In genomic region chr12:96046543-96047137, GRCh38 we compare ENCODE assay signal across 13 cellular contexts. TPM values are rescaled to one million over a fixed set of nuclear protein-coding genes. Genes with fewer than 3 reads are reported as not detected.
DNase-seq lines count a peak whose midpoint lies in the region; ATAC-seq and TF ChIP-seq lines count a peak whose summit lies in the region.
"Had no signal": no experiment of that assay in that cellular context is flagged by ENCODE, and none has a peak within 500 bp of the region (broad histone marks: within the 10 kb centered on the region; RNA-seq: fewer than 3 reads in every experiment).

No MANE protein-coding gene starts in this region.

- H3K4me1 Mint-ChIP-seq in activated CD4-positive, alpha-beta T cell treated with anti-CD3 and anti-CD28 coated beads for 36 hours = peaks cover 58% of the 10 kb centered on the region
- peaks cover 41% of the 10 kb centered on the region for H3K4me1 Mint-ChIP-seq in stimulated activated effector memory CD8-positive, alpha-beta T cell treated with anti-CD3 and anti-CD28 coated beads, Interleukin-12 subunit alpha, Interleukin-12 subunit beta, amount 100 ng/mL, for 72 hours

- peaks cover 7% of the 10 kb centered on the region for H3K9me3 Mint-ChIP-seq in activated CD4-positive, alpha-beta T cell treated with anti-CD3 and anti-CD28 coated beads for 36 hours (ENCODE audit: low read depth)
- H3K9me3 Mint-ChIP-seq in stimulated activated effector memory CD8-positive, alpha-beta T cell treated with anti-CD3 and anti-CD28 coated beads, Interleukin-12 subunit alpha, Interleukin-12 subunit beta, amount 100 ng/mL, for 72 hours = peaks cover 5% of the 10 kb centered on the region

- CTCF ChIA-PET in activated CD4-positive, alpha-beta T cell treated with anti-CD3 and anti-CD28 coated beads for 36 hours (lab: Charles Lee) = interaction anchor here (1.6 to 1.7 kb wide), 2 partner anchors 11 to 168 kb away, joined by 5 to 6 read pairs; partner anchors contain the start of gene LTA4H

- H3K9me3 ChIP-seq in Peyer's patch = no peaks in the 10 kb centered on the region
- no peaks in the 10 kb centered on the region for H3K9me3 ChIP-seq in esophagus (ENCODE audit: control insufficient read depth in 2 of 2, insufficient read depth in 1 of 2, low read depth in 1 of 2, low read length in 1 of 2)
- H3K9me3 ChIP-seq: MG63 had no signal

- no peaks in the 10 kb centered on the region for H3K36me3 ChIP-seq in Peyer's patch
- H3K36me3 ChIP-seq in esophagus (ENCODE audit: control insufficient read depth in 2 of 2, insufficient read depth in 2 of 2, low read length in 1 of 2) = no peaks in the 10 kb centered on the region
- H3K36me3 ChIP-seq: MG63 had no signal

- DNase-seq in activated CD4-positive, alpha-beta T cell treated with anti-CD3 and anti-CD28 coated beads for 36 hours = no peak
- DNase-seq in activated CD4-positive, alpha-beta T cell treated with anti-CD3 and anti-CD28 coated beads, Interleukin-2, amount 50 U/mL, for 1 hour = no peak
- DNase-seq in Peyer's patch (no peak), DMS114 treated with DMSO at 0.1 percent for 48 hours (lab: John Stamatoyannopoulos, UW; ENCODE audit: unreplicated experiment) (no peak)
- no peak for DNase-seq in stimulated activated effector memory CD8-positive, alpha-beta T cell treated with anti-CD3 and anti-CD28 coated beads, Interleukin-12 subunit alpha, Interleukin-12 subunit beta, amount 100 ng/mL, for 72 hours (ENCODE audit: low spot score in 2 of 2)
- DNase-seq: left ventricle myocardium superior; MG63; NCI-H446 treated with DMSO at 0.1 percent for 48 hours; stimulated activated CD4-positive, alpha-beta T cell treated with anti-CD3 and anti-CD28 coated beads, Interleukin-4, amount 100 ng/mL, for 1 hour had no signal

- H3K27ac ChIP-seq in Peyer's patch (peak overlapping the region in 3 of 4 donors; percentile 21 to 61 (median 26)), esophagus (ENCODE audit: low read depth in 2 of 2, low read length in 1 of 2) (peak overlapping the region; percentile 94 to 96)

- TF ChIP-seq CTCF in Peyer's patch (IDR thresholded peaks at IDR 0.05) = no peak

- peak; percentile 28 for ATAC-seq in activated CD4-positive, alpha-beta T cell treated with anti-CD3 and anti-CD28 coated beads for 36 hours
- ATAC-seq in stimulated activated effector memory CD8-positive, alpha-beta T cell treated with anti-CD3 and anti-CD28 coated beads, Interleukin-12 subunit alpha, Interleukin-12 subunit beta, amount 100 ng/mL, for 72 hours = no peak
- no peak for ATAC-seq in HG02870 (IDR thresholded peaks at IDR 0.05; ENCODE audit: unreplicated experiment)
- ATAC-seq in HG03175 (IDR thresholded peaks at IDR 0.05; ENCODE audit: unreplicated experiment) = no peak
- ATAC-seq: left ventricle myocardium superior had no signal

- H3K4me1 ChIP-seq in Peyer's patch (peaks cover 0 to 18% (median 7%) of the 10 kb centered on the region in 4 donors), esophagus (ENCODE audit: control insufficient read depth in 2 of 2, insufficient read depth in 2 of 2, low read length in 1 of 2) (peaks cover 0 to 5% of the 10 kb centered on the region in 2 donors)

- H3K4me3 ChIP-seq in Peyer's patch (no peak overlapping the region), esophagus (ENCODE audit: low read depth in 1 of 2, low read length in 2 of 2) (no peak overlapping the region)
- H3K4me3 ChIP-seq: MG63 had no signal

- H3K27me3 ChIP-seq in Peyer's patch (no peaks in the 10 kb centered on the region), esophagus (ENCODE audit: control insufficient read depth in 1 of 2, insufficient read depth in 2 of 2, low read length in 2 of 2) (no peaks in the 10 kb centered on the region)
- H3K27me3 ChIP-seq: MG63 had no signal

- H3K27ac Mint-ChIP-seq in activated CD4-positive, alpha-beta T cell treated with anti-CD3 and anti-CD28 coated beads for 36 hours = peak overlapping the region; percentile 92
- H3K27ac Mint-ChIP-seq in stimulated activated effector memory CD8-positive, alpha-beta T cell treated with anti-CD3 and anti-CD28 coated beads, Interleukin-12 subunit alpha, Interleukin-12 subunit beta, amount 100 ng/mL, for 72 hours = peak overlapping the region; percentile 72

- no peaks in the 10 kb centered on the region for H3K27me3 Mint-ChIP-seq in activated CD4-positive, alpha-beta T cell treated with anti-CD3 and anti-CD28 coated beads for 36 hours

- H3K36me3 Mint-ChIP-seq in activated CD4-positive, alpha-beta T cell treated with anti-CD3 and anti-CD28 coated beads for 36 hours (ENCODE audit: low read depth) = no peaks in the 10 kb centered on the region
- no peaks in the 10 kb centered on the region for H3K36me3 Mint-ChIP-seq in stimulated activated effector memory CD8-positive, alpha-beta T cell treated with anti-CD3 and anti-CD28 coated beads, Interleukin-12 subunit alpha, Interleukin-12 subunit beta, amount 100 ng/mL, for 72 hours

- POLR2A ChIA-PET in activated CD4-positive, alpha-beta T cell treated with anti-CD3 and anti-CD28 coated beads for 36 hours (lab: Charles Lee) = interaction anchor here (0.6 to 1.2 kb wide), 2 partner anchors 11 to 353 kb away, joined by 3 to 5 read pairs; partner anchors contain the start of gene LTA4H

- intact Hi-C loops in activated CD4-positive, alpha-beta T cell treated with anti-CD3 and anti-CD28 coated beads for 36 hours (cut with DNase I, micrococcal nuclease) = loop anchor here (1.0 to 5.0 kb wide), 11 partner anchors 11 to 471 kb away; partner anchors contain the start of genes LTA4H (in 2 of the 2) and CFAP54 (in 1 of the 2)

- no peak for TF ChIP-seq POLR2A in Peyer's patch (IDR thresholded peaks at IDR 0.05)

- H3K4me3 Mint-ChIP-seq in activated CD4-positive, alpha-beta T cell treated with anti-CD3 and anti-CD28 coated beads for 36 hours = peak overlapping the region; percentile 20
- peak overlapping the region; percentile 34 for H3K4me3 Mint-ChIP-seq in stimulated activated effector memory CD8-positive, alpha-beta T cell treated with anti-CD3 and anti-CD28 coated beads, Interleukin-12 subunit alpha, Interleukin-12 subunit beta, amount 100 ng/mL, for 72 hours

- WGBS in esophagus, 2 donors = 60 to 68% methylated on average over 3 of the region's 3 CpGs

RNA-seq across cellular contexts. Expression of gene LTA4H, which starts 11.3 kb away (rescaled TPM):
- total RNA-seq in activated CD4-positive, alpha-beta T cell treated with anti-CD3 and anti-CD28 coated beads for 36 hours = 100 to 1,000 TPM; 138 to 147 TPM
- 10 to 100 TPM; 59.6 to 80.7 (median 76.4) TPM for total RNA-seq in Peyer's patch
- polyA plus RNA-seq in esophagus = 10 to 100 TPM; 48.9 to 93.2 TPM

RNA-seq across cellular contexts. Expression of gene HAL, which starts 50.5 kb away (rescaled TPM):
- under 1 TPM; 0.25 to 0.40 TPM for total RNA-seq in activated CD4-positive, alpha-beta T cell treated with anti-CD3 and anti-CD28 coated beads for 36 hours
- total RNA-seq in Peyer's patch = 1 to 10 TPM in 3 of 4 donors, not detected in 1; 4.0 to 8.1 (median 4.3) TPM
- polyA plus RNA-seq in esophagus = 1 to 10 TPM; 1.1 to 2.0 TPM
- total RNA-seq: frontal cortex had no signal
